In genomic region chr20:59560588-59561227, GRCh38 we compare ENCODE assay signal across 10 cellular contexts. TPM values are rescaled to one million over a fixed set of nuclear protein-coding genes. Genes with fewer than 3 reads are reported as not detected.
DNase-seq lines count a peak whose midpoint lies in the region; ATAC-seq, FAIRE-seq and TF ChIP-seq lines count a peak whose summit lies in the region.
"Had no signal": no experiment of that assay in that cellular context is flagged by ENCODE, and none has a peak within 500 bp of the region (broad histone marks: within the 10 kb centered on the region; RNA-seq: fewer than 3 reads in every experiment).

No MANE protein-coding gene starts in this region.

- TF ChIP-seq CTCF in endothelial cell of umbilical vein (IDR thresholded peaks at IDR 0.05; ENCODE audit: extremely low read depth in 1 of 2, insufficient read depth in 1 of 2, low read depth in 1 of 2, low read length in 2 of 2) (peak; percentile 11 to 26), retinal pigment epithelial cell (conservative IDR thresholded peaks at IDR 0.05; ENCODE audit: low read depth, low read length) (peak; percentile 37)

- BruUV-seq in endothelial cell of umbilical vein (replicated peaks; lab: Mats Ljungman, UMichigan) = no TSS peak

- CTCF ChIA-PET in endothelial cell of umbilical vein (lab: Charles Lee) = interaction anchor here (0.7 to 1.3 kb wide), 2 partner anchors 10 to 11 kb away, joined by 3 to 8 read pairs; no protein-coding TSS in a partner anchor

- ATAC-seq in GM18520 (IDR thresholded peaks at IDR 0.05; ENCODE audit: unreplicated experiment) (no peak), GM21515 (IDR thresholded peaks at IDR 0.05; ENCODE audit: unreplicated experiment) (no peak)

- no peaks in the 10 kb centered on the region for H3K9me3 ChIP-seq in endothelial cell of umbilical vein (replicated peaks; ENCODE audit: control insufficient read depth, insufficient read depth, low read length)
- H3K9me3 ChIP-seq: BLaER1 had no signal

- DNase-seq in DMS153 treated with DMSO at 0.1 percent for 48 hours (lab: John Stamatoyannopoulos, UW; ENCODE audit: unreplicated experiment) (peak; percentile 3), DMS153 (lab: John Stamatoyannopoulos, UW) (no peak), NCI-H460 (ENCODE audit: extremely low read depth, low read depth) (peak; percentile 36), endothelial cell of umbilical vein (ENCODE audit: low read depth, low spot score) (no peak), retinal pigment epithelial cell (ENCODE audit: low read depth) (no peak), NCI-H748 treated with DMSO at 0.1 percent for 48 hours (lab: John Stamatoyannopoulos, UW) (no peak)

- H3K4me2 ChIP-seq in endothelial cell of umbilical vein (ENCODE audit: insufficient read depth, low read length) = no peak overlapping the region
- H3K4me2 ChIP-seq: BLaER1 had no signal

- no peaks in the 10 kb centered on the region for H3K4me1 ChIP-seq in endothelial cell of umbilical vein (ENCODE audit: control insufficient read depth, extremely low read depth, insufficient read depth, low read length)
- H3K4me1 ChIP-seq: BLaER1 had no signal

- dilution Hi-C loops in endothelial cell of umbilical vein (cut with MboI; ENCODE audit: extremely low pct_ligation_motif_present, low sequenced_read_pairs) = no loop called here

- no peak overlapping the region for H3K27ac ChIP-seq in endothelial cell of umbilical vein (ENCODE audit: insufficient read depth, low read depth, low read length)
- H3K27ac ChIP-seq: BLaER1 had no signal

- POLR2A ChIA-PET in endothelial cell of umbilical vein (lab: Charles Lee) = no interaction called here

- FAIRE-seq in endothelial cell of umbilical vein (lab: Jason Lieb, UNC) = no peak
- FAIRE-seq: frontal cortex had no signal

- H3K27me3 ChIP-seq in endothelial cell of umbilical vein (ENCODE audit: control insufficient read depth in 2 of 2, insufficient read depth in 2 of 2, low read length in 2 of 2) = no peaks in the 10 kb centered on the region
- H3K27me3 ChIP-seq: BLaER1 had no signal

- no peaks in the 10 kb centered on the region for H3K36me3 ChIP-seq in endothelial cell of umbilical vein (ENCODE audit: control insufficient read depth in 2 of 2, extremely low read depth in 1 of 2, insufficient read depth in 2 of 2, low read length in 2 of 2)
- H3K36me3 ChIP-seq: BLaER1 had no signal

- no peak overlapping the region for H3K9ac ChIP-seq in endothelial cell of umbilical vein (replicated peaks; ENCODE audit: extremely low read depth, insufficient read depth, low read length)
- H3K9ac ChIP-seq: BLaER1 had no signal

- intact Hi-C loops in endothelial cell of umbilical vein (cut with micrococcal nuclease) = no loop called here

- no peak overlapping the region for H3K4me3 ChIP-seq in endothelial cell of umbilical vein (replicated peaks in 1 of 3; ENCODE audit: insufficient read depth in 1 of 3, low read depth in 1 of 3, low read length in 3 of 3)
- H3K4me3 ChIP-seq in retinal pigment epithelial cell (ENCODE audit: low read length) = no peak overlapping the region
- H3K4me3 ChIP-seq: BLaER1 had no signal

- no peaks in the 10 kb centered on the region for H3K79me2 ChIP-seq in endothelial cell of umbilical vein (ENCODE audit: control insufficient read depth, insufficient read depth, low read length)

- no peak overlapping the region for H2AFZ ChIP-seq in endothelial cell of umbilical vein (ENCODE audit: low read depth, low read length)

- H3K9me1 ChIP-seq in endothelial cell of umbilical vein (replicated peaks; ENCODE audit: control insufficient read depth, extremely low read depth, insufficient read depth, low read length) = no peaks in the 10 kb centered on the region

- TF ChIP-seq POLR2A in endothelial cell of umbilical vein (IDR thresholded peaks at IDR 0.05; ENCODE audit: low read depth, low read length) = no peak

- no peaks in the 10 kb centered on the region for H4K20me1 ChIP-seq in endothelial cell of umbilical vein (replicated peaks; ENCODE audit: control insufficient read depth, extremely low read depth, insufficient read depth, low read length)
- H4K20me1 ChIP-seq: BLaER1 had no signal

TF ChIP-seq in endothelial cell of umbilical vein, 7 proteins besides CTCF, POLR2A, EP300 and RAD21:
- TF ChIP-seq, protein P1, sequence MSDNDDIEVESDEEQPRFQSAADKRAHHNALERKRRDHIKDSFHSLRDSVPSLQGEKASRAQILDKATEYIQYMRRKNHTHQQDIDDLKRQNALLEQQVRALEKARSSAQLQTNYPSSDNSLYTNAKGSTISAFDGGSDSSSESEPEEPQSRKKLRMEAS (IDR thresholded peaks at IDR 0.05; ENCODE audit: insufficient read depth, insufficient read length) = no peak
- TF ChIP-seq JUN (IDR thresholded peaks at IDR 0.05; ENCODE audit: borderline replicate concordance, insufficient read depth, insufficient read length, low read depth) = no peak
- TF ChIP-seq FOS (IDR thresholded peaks at IDR 0.05; ENCODE audit: borderline replicate concordance, insufficient read depth, low read length) = no peak
- no peak for TF ChIP-seq MYC (IDR thresholded peaks at IDR 0.05; ENCODE audit: low read depth, low read length)
- TF ChIP-seq EZH2 (IDR thresholded peaks at IDR 0.05; ENCODE audit: borderline replicate concordance, low read depth, low read length, severe bottlenecking) = no peak
- TF ChIP-seq POLR2AphosphoS5 (IDR thresholded peaks at IDR 0.05; ENCODE audit: insufficient read depth, low read depth, low read length) = no peak
- TF ChIP-seq GATA2 (IDR thresholded peaks at IDR 0.05; ENCODE audit: insufficient read depth, insufficient read length, low read depth, low read length) = no peak

RNA-seq across cellular contexts. Expression of gene PHACTR3, which starts 43.6 kb away (rescaled TPM):
- total RNA-seq in NCI-H460 (2014; rRNA removed; shearing (Covaris generic)) = not detected in 2 replicates
- not detected in 2 replicates for polyA plus RNA-seq in NCI-H460 (2014; cell fraction: nucleus; rRNA removed)
- total RNA-seq in endothelial cell of umbilical vein = not detected in 2 replicates
- not detected in 2 replicates for polyA plus RNA-seq in endothelial cell of umbilical vein
- not detected in 2 replicates for polyA plus RNA-seq in endothelial cell of umbilical vein (2011; cell fraction: cytosol; rRNA removed)
- not detected in 2 replicates for polyA plus RNA-seq in endothelial cell of umbilical vein (2011; cell fraction: nucleus; rRNA removed)
- not detected in 2 replicates for polyA plus RNA-seq in endothelial cell of umbilical vein (2012)
- polyA minus RNA-seq in endothelial cell of umbilical vein = not detected in 2 replicates
- polyA minus RNA-seq in endothelial cell of umbilical vein (2011; cell fraction: cytosol; rRNA and poly(A)+ RNA removed) = not detected
- polyA minus RNA-seq in endothelial cell of umbilical vein (2011; cell fraction: nucleus; rRNA and poly(A)+ RNA removed) = not detected in 2 replicates

Comparison
In these comparisons a context has a peak if more than half of its experiments do, and no peak if none do; other contexts are left out.
1. DNase-seq: peak in DMS153 treated with DMSO at 0.1 percent for 48 hours (single experiment) and NCI-H460 (single experiment); none in DMS153 (single experiment), endothelial cell of umbilical vein (single experiment), retinal pigment epithelial cell (single experiment) and NCI-H748 treated with DMSO at 0.1 percent for 48 hours (single experiment).